ENCODE assay signal across 23 cellular contexts in the genomic region with DNA sequence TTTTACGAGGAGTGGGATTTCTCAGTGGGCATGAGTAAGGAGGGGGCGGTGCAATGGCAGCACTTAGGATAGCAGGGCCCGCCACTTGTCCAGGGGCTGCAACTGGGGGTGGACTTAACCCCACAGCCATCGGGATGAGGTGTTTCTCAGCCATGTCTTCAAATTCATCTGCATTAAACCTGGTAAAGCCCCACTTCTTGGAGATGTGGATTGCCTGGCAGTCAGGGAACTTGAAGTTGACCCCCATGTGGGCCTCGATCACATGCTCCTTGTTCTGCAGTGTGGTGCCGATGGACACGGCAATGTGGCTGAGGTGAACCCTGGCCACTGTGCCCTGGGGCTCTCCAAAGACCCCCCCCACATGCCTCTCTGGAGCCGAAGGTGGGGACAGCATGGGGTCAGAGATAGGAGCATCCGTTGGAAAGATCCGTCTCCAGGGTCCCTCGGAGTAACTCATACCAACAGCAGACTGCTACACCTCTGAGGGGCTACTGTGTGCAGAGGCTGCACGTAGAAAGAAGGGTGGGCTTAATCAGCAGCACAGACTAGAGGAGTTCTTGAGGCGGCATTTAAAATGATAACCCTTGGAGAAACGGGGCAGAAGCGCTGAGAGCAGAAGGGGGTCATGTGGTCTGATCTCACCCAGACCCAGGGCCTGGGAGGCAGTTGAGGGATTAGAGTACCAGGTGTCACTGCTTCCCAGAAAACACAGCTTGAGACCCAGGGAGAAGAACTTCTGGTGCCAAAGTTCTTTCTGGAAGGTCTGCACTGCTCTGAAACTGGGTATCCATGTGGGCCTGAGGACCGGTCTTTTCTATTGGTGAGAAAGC.
"Had no signal": no experiment of that assay in that cellular context is flagged by ENCODE, and none has a peak within 500 bp of the region (broad histone marks: within the 10 kb centered on the region; RNA-seq: fewer than 3 reads in every experiment).

No MANE protein-coding gene starts in this region.

- H3K9me3 ChIP-seq: colonic mucosa, esophagus squamous epithelium, gastrocnemius medialis, right lobe of liver, testis had no signal

- H3K27ac ChIP-seq: colonic mucosa, esophagus squamous epithelium, gastrocnemius medialis, right lobe of liver, testis had no signal

- H3K4me3 ChIP-seq: colonic mucosa, esophagus squamous epithelium, gastrocnemius medialis, lung, right lobe of liver, smooth muscle cell, testis had no signal

- ATAC-seq: activated T-cell treated with anti-CD3 and anti-CD28 coated beads, Interleukin-2, amount 50 U/mL, for 72 hours; gastrocnemius medialis; left colon; naive thymus-derived CD4-positive, alpha-beta T cell; right lobe of liver; WTC11 had no signal

- H3K4me2 ChIP-seq: smooth muscle cell had no signal

- H3K27me3 ChIP-seq: colonic mucosa, gastrocnemius medialis, right lobe of liver, testis had no signal

- H3K36me3 ChIP-seq: colonic mucosa, esophagus squamous epithelium, gastrocnemius medialis, right lobe of liver had no signal

- DNase-seq: activated effector memory CD4-positive, alpha-beta T cell treated with Interleukin-2 at 50 U/mL for 16 hours; activated naive CD4-positive, alpha-beta T cell treated with anti-CD3 and anti-CD28 coated beads for 36 hours; activated naive CD8-positive, alpha-beta T cell treated with anti-CD3 and anti-CD28 coated beads, Interleukin-2, amount 10 ng/mL, durations not matched to agents 7 days and 5 days; activated T-cell treated with anti-CD3 and anti-CD28 coated beads, Interleukin-2, amount 50 U/mL, for 72 hours; amniotic stem cell; colonic mucosa; endodermal cell; esophagus squamous epithelium; gastrocnemius medialis; stimulated activated CD4-positive, alpha-beta T cell treated with anti-CD3 and anti-CD28 coated beads, Interleukin-15, amount 100 ng/mL, for 24 hours; stimulated activated CD8-positive, alpha-beta memory T cell treated with anti-CD3 and anti-CD28 coated beads, Interleukin-4, amount 100 ng/mL, for 48 hours; stimulated activated naive CD4-positive, alpha-beta T cell; T-helper 1 cell; testis; trophoblast cell had no signal

- FAIRE-seq: bronchial epithelial cell, islet of Langerhans had no signal

- H3K4me1 ChIP-seq: colonic mucosa, esophagus squamous epithelium, gastrocnemius medialis, right lobe of liver, testis had no signal
